ENCODE assay signal across 19 cellular contexts in genomic region chr22:47034076-47034808, GRCh38.
A peak's percentile ranks its signal among the peaks of the same experiment; 100 is the strongest.
DNase-seq lines count a peak whose midpoint lies in the region; ATAC-seq, FAIRE-seq and TF ChIP-seq lines count a peak whose summit lies in the region.
"Had no signal": no experiment of that assay in that cellular context is flagged by ENCODE, and none has a peak within 500 bp of the region (broad histone marks: within the 10 kb centered on the region; RNA-seq: fewer than 3 reads in every experiment).

No MANE protein-coding gene starts in this region.

- intact Hi-C loops in kidney (cut with DNase I) (no loop called here), sigmoid colon (cut with DNase I) (no loop called here)

- FAIRE-seq in kidney (lab: Jason Lieb, UNC): no peak
- FAIRE-seq: H54, RCC 7860 had no signal

- H3K9me3 Mint-ChIP-seq in H9: no peaks in the 10 kb centered on the region
- H3K9me3 Mint-ChIP-seq in brain: no peaks in the 10 kb centered on the region
- H3K9me3 Mint-ChIP-seq: CD4-positive, alpha-beta T cell had no signal

- TF ChIP-seq POLR2A in sigmoid colon (IDR thresholded peaks at IDR 0.05): no peak

- H3K79me1 ChIP-seq in H9 (ENCODE audit: insufficient read depth, low read depth, low read length, poor library complexity, severe bottlenecking): no peaks in the 10 kb centered on the region

- 0 out of 2 replicates have a peak overlapping the region, but pooled peaks have one; percentile 21 for H3K14ac ChIP-seq in H9 (ENCODE audit: insufficient read depth, low read length)

- H3K23me2 ChIP-seq in H9 (ENCODE audit: insufficient read length, low read depth, low read length, poor library complexity, severe bottlenecking): no peaks in the 10 kb centered on the region

- no peaks in the 10 kb centered on the region for H3K79me2 ChIP-seq in H9 (ENCODE audit: insufficient read depth, low read length)

- H3K4me1 ChIP-seq in H9 (ENCODE audit: insufficient read depth, low read length): no peaks in the 10 kb centered on the region
- H3K4me1 ChIP-seq in kidney (ENCODE audit: control insufficient read depth in 1 of 2, insufficient read depth in 1 of 2, low read depth in 1 of 2, low read length in 2 of 2): peaks cover 0 to 11% of the 10 kb centered on the region in 2 donors
- H3K4me1 ChIP-seq in sigmoid colon: peaks cover 0 to 12% (median 9%) of the 10 kb centered on the region in 4 donors
- H3K4me1 ChIP-seq: SJCRH30 had no signal

- H3K36me3 ChIP-seq in kidney (ENCODE audit: control insufficient read depth in 1 of 2, insufficient read depth in 2 of 2, low read length in 2 of 2) (no peaks in the 10 kb centered on the region), sigmoid colon (no peaks in the 10 kb centered on the region)
- H3K36me3 ChIP-seq: SJCRH30 had no signal

- H3K56ac ChIP-seq in H9 (ENCODE audit: insufficient read length, low read depth, low read length): no peak overlapping the region

- H3K9me3 ChIP-seq in H9 (ENCODE audit: control insufficient read depth, low read depth, low read length) (no peaks in the 10 kb centered on the region), kidney (ENCODE audit: control insufficient read depth in 1 of 2, low read length in 2 of 2) (no peaks in the 10 kb centered on the region), sigmoid colon (no peaks in the 10 kb centered on the region)
- H3K9me3 ChIP-seq: SJCRH30 had no signal

- no peak overlapping the region for H2BK120ac ChIP-seq in H9 (ENCODE audit: low read depth, low read length, poor library complexity, severe bottlenecking)

- no peak overlapping the region for H3K4ac ChIP-seq in H9 (ENCODE audit: low read depth, low read length)

- H2BK20ac ChIP-seq in H9 (ENCODE audit: low read depth, low read length, poor library complexity, severe bottlenecking): no peak overlapping the region

- no peak for ATAC-seq in GM18858 (IDR thresholded peaks at IDR 0.05; ENCODE audit: unreplicated experiment)

- no peak overlapping the region for H3K4me2 ChIP-seq in H9 (ENCODE audit: insufficient read depth, insufficient read length, low read length)

- H3K4me3 ChIP-seq in kidney (ENCODE audit: low read length in 2 of 2) (no peak overlapping the region), sigmoid colon (no peak overlapping the region)
- H3K4me3 ChIP-seq: SJCRH30 had no signal

- no peak overlapping the region for H3T11ph ChIP-seq in H9 (ENCODE audit: low read length)

- H3K27me3 Mint-ChIP-seq in H9 (ENCODE audit: low read depth): peaks cover 6% of the 10 kb centered on the region; the same call in 1 of the 2 replicates
- H3K27me3 Mint-ChIP-seq in brain: peaks cover 3% of the 10 kb centered on the region
- H3K27me3 Mint-ChIP-seq: CD4-positive, alpha-beta T cell had no signal

- H3K18ac ChIP-seq in H9 (ENCODE audit: insufficient read length, low read depth, low read length): no peak overlapping the region

- no peak overlapping the region for H4K5ac ChIP-seq in H9 (ENCODE audit: insufficient read length, low read depth, low read length)

- no peak overlapping the region for H3K23ac ChIP-seq in H9 (ENCODE audit: insufficient read length, low read depth, low read length)

- DNase-seq in H9 (no peak), kidney (peak; percentile 46), sigmoid colon (peak; percentile 41), mucosa of gallbladder (ENCODE audit: low spot score) (no peak), NCI-H774 (lab: John Stamatoyannopoulos, UW) (no peak), NCI-H748 (lab: John Stamatoyannopoulos, UW; ENCODE audit: unreplicated experiment) (no peak)
- DNase-seq: ACHN; Calu3; CD4-positive, alpha-beta T cell; DND-41; GF-D8; Karpas-422; NCI-H2029; NCI-H510A treated with DMSO at 0.1 percent for 48 hours; SJCRH30 had no signal

- peaks cover 7 to 25% of the 10 kb centered on the region in 2 experiments for H3K4me1 Mint-ChIP-seq in H9
- peaks cover 62% of the 10 kb centered on the region for H3K4me1 Mint-ChIP-seq in brain

- H2AFZ ChIP-seq in H9 (ENCODE audit: low read length): no peak overlapping the region

- TF ChIP-seq CTCF in H9 (conservative IDR thresholded peaks at IDR 0.05) (no peak), brain (conservative IDR thresholded peaks at IDR 0.05) (no peak), kidney (IDR thresholded peaks at IDR 0.05; ENCODE audit: borderline replicate concordance, extremely low read depth, insufficient read depth) (no peak), sigmoid colon (IDR thresholded peaks at IDR 0.05) (no peak)

- H3K27ac Mint-ChIP-seq in H9 (0 out of 7 replicates have a peak overlapping the region, but pooled peaks of 1 of the 3 experiments have one; percentile 19), brain (peak overlapping the region in 3 of 5 experiments; percentile 28 to 79 (median 34))
- H3K27ac Mint-ChIP-seq: CD4-positive, alpha-beta T cell had no signal

- WGBS in H9 (ENCODE audit: extremely low coverage, insufficient read length, low lambda C conversion rate): no CpG with 5 or more reads among the region's 21 CpGs
- WGBS in sigmoid colon, 2 donors: 87 to 89% methylated on average over 21 of the region's 21 CpGs

- no peak overlapping the region for H2BK15ac ChIP-seq in H9 (ENCODE audit: low read depth, low read length)

- H2BK5ac ChIP-seq in H9 (ENCODE audit: insufficient read length, low read length): no peak overlapping the region

- H4K91ac ChIP-seq in H9 (ENCODE audit: insufficient read length, low read depth, low read length): no peak overlapping the region

- H3K36me3 Mint-ChIP-seq in H9 (ENCODE audit: insufficient read depth in 1 of 3, low read depth in 3 of 3) (no peaks in the 10 kb centered on the region), brain (peaks cover 5% of the 10 kb centered on the region)

- H2BK12ac ChIP-seq in H9 (ENCODE audit: insufficient read length, low read depth, low read length): no peak overlapping the region

- H3K27me3 ChIP-seq in H9 (ENCODE audit: insufficient read depth, low read length) (no peaks in the 10 kb centered on the region), sigmoid colon (no peaks in the 10 kb centered on the region)
- H3K27me3 ChIP-seq: SJCRH30 had no signal

- no peak overlapping the region for H4K8ac ChIP-seq in H9 (replicated peaks; ENCODE audit: insufficient read length, low read depth, low read length)

- H3K4me3 Mint-ChIP-seq in H9 (no peak overlapping the region), brain (no peak overlapping the region)
- H3K4me3 Mint-ChIP-seq: CD4-positive, alpha-beta T cell had no signal

- H3K9ac ChIP-seq in H9 (ENCODE audit: extremely low read depth, insufficient read length, low read length): no peak overlapping the region
- H3K9ac ChIP-seq in kidney (ENCODE audit: low read length in 2 of 2): no peak overlapping the region

- H3K27ac ChIP-seq in H9 (ENCODE audit: insufficient read length, low read depth, low read length) (no peak overlapping the region), kidney (ENCODE audit: low read depth in 2 of 2, low read length in 2 of 2) (no peak overlapping the region), sigmoid colon (no peak overlapping the region)
- H3K27ac ChIP-seq: SJCRH30 had no signal

- no peak for TF ChIP-seq EP300 in sigmoid colon (IDR thresholded peaks at IDR 0.05)

- no peak overlapping the region for H2AK5ac ChIP-seq in H9 (ENCODE audit: insufficient read length, low read length)

- no peaks in the 10 kb centered on the region for H4K20me1 ChIP-seq in H9 (ENCODE audit: control insufficient read depth, insufficient read depth, insufficient read length)

Comparison
In these comparisons a context has a peak if more than half of its experiments do, and no peak if none do; other contexts are left out.
1. DNase-seq: peak in kidney (single experiment) and sigmoid colon (single experiment); none in H9 (single experiment), mucosa of gallbladder (single experiment), NCI-H774 (single experiment) and NCI-H748 (single experiment).